8 cellular contexts compared by ENCODE assay signal in the genomic region with DNA sequence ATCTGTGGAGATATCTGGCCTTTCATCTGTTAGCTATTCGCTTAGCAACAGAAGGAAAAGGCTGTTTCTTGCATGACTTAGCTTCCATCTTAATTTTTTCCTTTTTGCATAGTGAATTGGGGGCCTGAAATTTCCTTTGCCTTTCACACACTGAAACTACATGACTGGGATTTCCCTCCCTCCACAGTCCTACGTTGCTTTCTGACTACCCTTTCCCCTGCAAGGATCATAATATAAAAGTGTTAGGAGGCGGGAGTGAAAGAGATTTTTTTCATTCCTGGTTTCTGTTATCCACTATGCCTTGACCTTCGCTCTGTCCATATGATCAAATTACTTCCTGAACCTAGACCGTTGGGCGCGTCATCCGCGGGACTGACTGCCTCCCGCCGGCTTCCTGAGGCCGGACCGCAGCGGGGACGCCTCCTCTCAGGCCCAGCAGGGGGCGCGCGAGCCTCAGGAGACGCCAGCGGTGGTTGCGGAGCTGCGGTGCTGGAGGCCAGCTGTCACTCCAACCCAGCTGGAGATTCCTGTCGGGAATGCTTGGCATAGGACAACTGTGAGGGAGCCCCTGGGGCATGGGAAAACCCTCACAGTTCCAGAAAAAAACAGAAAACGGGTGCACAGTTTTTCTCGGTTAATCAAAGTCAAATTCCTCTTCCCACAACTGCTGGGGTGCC. TPM values are rescaled to one million over a fixed set of nuclear protein-coding genes. Genes with fewer than 3 reads are reported as not detected.
DNase-seq lines count a peak whose midpoint lies in the region; ATAC-seq, FAIRE-seq and TF ChIP-seq lines count a peak whose summit lies in the region.

No MANE protein-coding gene starts in this region.

- DNase-seq in NCI-H345 treated with DMSO at 0.1 percent for 48 hours (lab: John Stamatoyannopoulos, UW; ENCODE audit: unreplicated experiment) (peak; percentile 47), dermis blood vessel endothelial cell (peak; percentile 94), HepG2 (ENCODE audit: low spot score) (peak; percentile 71)
- peak; percentile 60 for DNase-seq in activated CD4-positive, alpha-beta T cell treated with anti-CD3 and anti-CD28 coated beads, Interleukin-2, amount 10 ng/mL, durations not matched to agents 7 days and 5 days
- peak; percentile 61 for DNase-seq in stimulated activated CD4-positive, alpha-beta T cell treated with anti-CD3 and anti-CD28 coated beads, Interleukin-4, amount 100 ng/mL, for 24 hours

- H4K20me1 ChIP-seq in HepG2 (ENCODE audit: insufficient read depth, low read length), result no peaks in the 10 kb centered on the region

- TF ChIP-seq EP300 in HepG2 (IDR thresholded peaks at IDR 0.05; ENCODE audit: low read depth in 2 of 2, low read length in 2 of 2), result no peak
- no peak for TF ChIP-seq EP300 in HepG2 (CRISPR knock-in tag; IDR thresholded peaks at IDR 0.05; ENCODE audit: borderline replicate concordance)

- H2AFZ ChIP-seq in ACC112 (ENCODE audit: low read length, unreplicated experiment), result peak overlapping the region; percentile 51
- H2AFZ ChIP-seq in HepG2 (ENCODE audit: low read length), result no peak overlapping the region

- CTCF ChIA-PET in activated CD4-positive, alpha-beta T cell treated with anti-CD3 and anti-CD28 coated beads, Interleukin-2, amount 10 ng/mL, durations not matched to agents 7 days and 5 days (lab: Charles Lee), result interaction anchor here (0.6 to 1.3 kb wide), 3 partner anchors 12 to 197 kb away, joined by 3 to 5 read pairs (median 3); no protein-coding TSS in a partner anchor
- CTCF ChIA-PET in HepG2 (lab: Yijun Ruan, JAX; ENCODE audit: low intra/inter-chr PET ratio, low total read pairs), result interaction anchor here (1.5 to 1.6 kb wide), 3 partner anchors 142 to 461 kb away, joined by 7 to 12 read pairs (median 9); partner anchors contain the start of gene TNFRSF21

- H3K9ac ChIP-seq in HepG2 (ENCODE audit: insufficient read depth, low read depth, low read length), result no peak overlapping the region

- H3K27ac ChIP-seq in ACC112 (ENCODE audit: low read depth, low read length) (no peak overlapping the region), HepG2 (ENCODE audit: extremely low read length, insufficient read depth, low read length) (no peak overlapping the region)

- BruUV-seq in HepG2 (replicated peaks; lab: Mats Ljungman, UMichigan), result no TSS peak

- H3K79me2 ChIP-seq in ACC112 (ENCODE audit: control insufficient read depth, insufficient read depth, low read length, unreplicated experiment), result no peaks in the 10 kb centered on the region
- no peaks in the 10 kb centered on the region for H3K79me2 ChIP-seq in HepG2 (ENCODE audit: insufficient read depth, low read length)

- WGBS in HepG2 (ENCODE audit: low lambda C conversion rate), result 6% methylated on average over 25 of the region's 25 CpGs

- H3K27ac Mint-ChIP-seq in activated CD4-positive, alpha-beta T cell treated with anti-CD3 and anti-CD28 coated beads, Interleukin-2, amount 10 ng/mL, durations not matched to agents 7 days and 5 days, result no peak overlapping the region

- no peaks in the 10 kb centered on the region for H3K36me3 Mint-ChIP-seq in activated CD4-positive, alpha-beta T cell treated with anti-CD3 and anti-CD28 coated beads, Interleukin-2, amount 10 ng/mL, durations not matched to agents 7 days and 5 days (ENCODE audit: low read depth)

- H3K4me1 Mint-ChIP-seq in activated CD4-positive, alpha-beta T cell treated with anti-CD3 and anti-CD28 coated beads, Interleukin-2, amount 10 ng/mL, durations not matched to agents 7 days and 5 days, result peaks cover 7% of the 10 kb centered on the region

- in situ Hi-C loops in HepG2 (cut with HindIII; ENCODE audit: extremely low pct_ligation_motif_present, low pct_unique_long_range_greater_than_20kb), result no loop called here

- intact Hi-C loops in HepG2 (cut with micrococcal nuclease; ENCODE audit: unreplicated experiment), result loop anchor here (1.0 to 5.0 kb wide), 5 partner anchors 142 to 461 kb away; no protein-coding TSS in a partner anchor

- TF ChIP-seq CTCF in HepG2 (CRISPR knock-in tag; IDR thresholded peaks at IDR 0.05), result peak; percentile 100

- no peak for TF ChIP-seq POLR2A in HepG2 (IDR thresholded peaks at IDR 0.05; ENCODE audit: insufficient read depth in 1 of 2, low read depth in 2 of 2, low read length in 2 of 2)

- TF ChIP-seq RAD21 in HepG2 (CRISPR knock-in tag; IDR thresholded peaks at IDR 0.05), result peak; percentile 97

- H3K36me3 ChIP-seq in ACC112 (ENCODE audit: insufficient read depth, low read length) (no peaks in the 10 kb centered on the region), HepG2 (replicated peaks in 1 of 2; ENCODE audit: control insufficient read depth in 1 of 2, insufficient read depth in 2 of 2, low read length in 2 of 2) (no peaks in the 10 kb centered on the region)

- peaks cover 4% of the 10 kb centered on the region for H3K4me1 ChIP-seq in ACC112 (ENCODE audit: control insufficient read depth, insufficient read depth, low read length, unreplicated experiment)
- peaks cover 9% of the 10 kb centered on the region for H3K4me1 ChIP-seq in HepG2 (ENCODE audit: insufficient read depth, low read length)

- no peak overlapping the region for H3K4me3 Mint-ChIP-seq in activated CD4-positive, alpha-beta T cell treated with anti-CD3 and anti-CD28 coated beads, Interleukin-2, amount 10 ng/mL, durations not matched to agents 7 days and 5 days

- peaks cover 4% of the 10 kb centered on the region; the same call in 1 of the 2 replicates for H3K9me3 ChIP-seq in HepG2 (ENCODE audit: low read length)

- FAIRE-seq in HepG2 (lab: Jason Lieb, UNC), result peak; percentile 80

- POLR2A ChIA-PET in activated CD4-positive, alpha-beta T cell treated with anti-CD3 and anti-CD28 coated beads, Interleukin-2, amount 10 ng/mL, durations not matched to agents 7 days and 5 days (lab: Charles Lee), result interaction anchor here (0.7 kb wide), 1 partner anchor 195 kb away, joined by 3 read pairs; no protein-coding TSS in a partner anchor
- POLR2A ChIA-PET in HepG2 (lab: Yijun Ruan, JAX), result interaction anchor here (1.0 to 1.4 kb wide), 2 partner anchors 228 to 629 kb away, joined by 3 to 4 read pairs; partner anchors contain the start of gene CD2AP

- H3K4me3 ChIP-seq in ACC112 (ENCODE audit: low read depth, low read length) (peak overlapping the region; percentile 49), HepG2 (replicated peaks in 1 of 3; ENCODE audit: insufficient read depth in 1 of 3, low read depth in 2 of 3, low read length in 3 of 3) (peak overlapping the region; percentile 3 to 19 (median 6); a peak in 2 of 6 replicates)

- peak overlapping the region; percentile 64 for H3K4me2 ChIP-seq in HepG2 (ENCODE audit: low read depth, low read length)

- no peaks in the 10 kb centered on the region for H3K27me3 ChIP-seq in ACC112 (ENCODE audit: insufficient read depth, low read length)
- peaks cover 0 to 10% of the 10 kb centered on the region in 2 experiments; a peak in 1 of 5 replicates for H3K27me3 ChIP-seq in HepG2 (ENCODE audit: control insufficient read depth in 1 of 2, insufficient read depth in 2 of 2, low read length in 2 of 2)

- peaks cover 18% of the 10 kb centered on the region for H3K27me3 Mint-ChIP-seq in activated CD4-positive, alpha-beta T cell treated with anti-CD3 and anti-CD28 coated beads, Interleukin-2, amount 10 ng/mL, durations not matched to agents 7 days and 5 days

- no peaks in the 10 kb centered on the region for H3K9me3 Mint-ChIP-seq in activated CD4-positive, alpha-beta T cell treated with anti-CD3 and anti-CD28 coated beads, Interleukin-2, amount 10 ng/mL, durations not matched to agents 7 days and 5 days

- ATAC-seq in GM18519 (IDR thresholded peaks at IDR 0.05; ENCODE audit: low FRiP score, unreplicated experiment), result peak; percentile 77
- peak; percentile 95 for ATAC-seq in HG03103 (IDR thresholded peaks at IDR 0.05; ENCODE audit: low read depth, unreplicated experiment)
- peak; percentile 100 for ATAC-seq in HepG2

TF ChIP-seq in HepG2, 621 proteins besides CTCF, POLR2A, EP300 and RAD21 (continues in another document):
- no peak; the same call in 1 of the 2 replicates for TF ChIP-seq ZNF547 (CRISPR knock-in tag; IDR thresholded peaks at IDR 0.05)
- no peak for TF ChIP-seq ZFP36L2 (CRISPR knock-in tag; IDR thresholded peaks at IDR 0.05)
- TF ChIP-seq RAD51 (IDR thresholded peaks at IDR 0.05; ENCODE audit: borderline replicate concordance), result no peak

RNA-seq across cellular contexts. Expression of gene MEP1A, which starts 55.6 kb away (rescaled TPM):
- total RNA-seq in activated CD4-positive, alpha-beta T cell treated with anti-CD3 and anti-CD28 coated beads, Interleukin-2, amount 10 ng/mL, durations not matched to agents 7 days and 5 days, result not detected
- total RNA-seq in dermis blood vessel endothelial cell (not detected in 2 replicates), HepG2 (2016; rRNA removed; fragmentation: Illumina TruSeq; extraction: Trizol) (0.10 and 0.24 TPM in 2 replicates)
- total RNA-seq in HepG2 (2016; cell fraction: cytosol; rRNA removed; fragmentation: Illumina TruSeq; extraction: Trizol; ENCODE audit: low read depth), result not detected in 2 replicates
- 0.12 and 0.22 TPM in 2 replicates for total RNA-seq in HepG2 (2016; cell fraction: insoluble cytoplasmic fraction; rRNA removed; fragmentation: Illumina TruSeq; extraction: Trizol)
- total RNA-seq in HepG2 (2016; cell fraction: membrane; rRNA removed; fragmentation: Illumina TruSeq; extraction: Trizol), result 0.06 TPM in 1 of 2 replicates, not detected in the other
- 0.25 and 0.28 TPM in 2 replicates for total RNA-seq in HepG2 (2016; cell fraction: nucleus; rRNA removed; fragmentation: Illumina TruSeq; extraction: Trizol)
- polyA plus RNA-seq in HepG2 (2011; rRNA removed), result 0.83 and 3.0 TPM in 2 replicates
- polyA plus RNA-seq in HepG2 (2011; cell fraction: cytosol; rRNA removed), result 0.71 and 2.9 TPM in 2 replicates
- polyA plus RNA-seq in HepG2 (2011; cell fraction: nucleus; rRNA removed), result 0.61 and 1.3 TPM in 2 replicates
- 2.3 and 10.9 TPM in 2 replicates for polyA plus RNA-seq in HepG2 (2012)
- 0.05 TPM in 1 of 2 replicates, not detected in the other for polyA plus RNA-seq in HepG2 (2016; cell fraction: cytosol; fragmentation: Illumina TruSeq; extraction: Trizol; ENCODE audit: low read depth)
- polyA plus RNA-seq in HepG2 (2016; cell fraction: insoluble cytoplasmic fraction; fragmentation: Illumina TruSeq; extraction: Trizol; ENCODE audit: low read depth), result 0.08 TPM in 1 of 2 replicates, not detected in the other
- polyA plus RNA-seq in HepG2 (2016; cell fraction: membrane; fragmentation: Illumina TruSeq; extraction: Trizol; ENCODE audit: low read depth), result not detected in 2 replicates
- 0.25 TPM in 1 of 2 replicates, not detected in the other for polyA plus RNA-seq in HepG2 (2016; cell fraction: nucleus; fragmentation: Illumina TruSeq; extraction: Trizol; ENCODE audit: insufficient read depth, low read depth)
- polyA minus RNA-seq in HepG2 (2011; rRNA and poly(A)+ RNA removed; ENCODE audit: low replicate concordance), result 0.38 TPM in 1 of 2 replicates, not detected in the other
- 0.26 and 0.49 TPM in 2 replicates for polyA minus RNA-seq in HepG2 (2011; cell fraction: cytosol; rRNA and poly(A)+ RNA removed)
- 0.64 and 1.5 TPM in 2 replicates for polyA minus RNA-seq in HepG2 (2011; cell fraction: nucleus; rRNA and poly(A)+ RNA removed)
